In the genomic region with DNA sequence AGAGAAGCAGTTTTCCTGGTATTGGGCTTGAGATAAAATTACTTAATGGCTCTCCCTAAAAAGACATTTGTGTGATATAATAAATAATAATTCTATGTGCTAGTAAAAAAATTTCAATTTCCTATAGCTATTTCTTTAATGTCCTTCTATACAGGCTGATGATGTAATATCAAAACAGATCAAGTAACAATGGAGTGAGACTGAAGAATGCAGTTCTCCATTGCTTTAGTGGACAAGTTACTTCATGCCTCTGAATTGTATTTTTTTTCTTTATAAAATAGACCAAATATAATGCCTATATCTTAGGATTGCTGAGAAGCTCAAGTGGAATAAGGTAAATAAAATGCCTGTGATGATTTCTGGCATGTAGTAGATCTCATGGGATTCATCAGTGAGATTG, we compare ENCODE assay signal across 14 cellular contexts. TPM values are rescaled to one million over a fixed set of nuclear protein-coding genes. Genes with fewer than 3 reads are reported as not detected.
DNase-seq lines count a peak whose midpoint lies in the region; ATAC-seq and TF ChIP-seq lines count a peak whose summit lies in the region.
"Had no signal": no experiment of that assay in that cellular context is flagged by ENCODE, and none has a peak within 500 bp of the region (broad histone marks: within the 10 kb centered on the region; RNA-seq: fewer than 3 reads in every experiment).

No MANE protein-coding gene starts in this region.

- peaks cover 0 to 15% (median 0%) of the 10 kb centered on the region in 11 donors for H3K9me3 ChIP-seq in heart right ventricle
- no peaks in the 10 kb centered on the region for H3K9me3 ChIP-seq in RWPE2 (ENCODE audit: severe bottlenecking)
- no peaks in the 10 kb centered on the region for H3K9me3 ChIP-seq in upper lobe of left lung

- DNase-seq in heart right ventricle (no peak), Right ventricle myocardium inferior (ENCODE audit: missing footprints) (no peak), RWPE2 (ENCODE audit: low spot score) (no peak), foreskin keratinocyte (peak; percentile 8 to 36), RKO (ENCODE audit: low spot score) (no peak), upper lobe of left lung (no peak)
- DNase-seq: ACHN; CD4-positive, CD25-positive, alpha-beta regulatory T cell; DMS53; GF-D8; H7 had no signal

- no peaks in the 10 kb centered on the region for H3K27me3 ChIP-seq in heart right ventricle
- H3K27me3 ChIP-seq in RWPE2 (ENCODE audit: insufficient read depth, poor library complexity, severe bottlenecking): no peaks in the 10 kb centered on the region
- peaks cover 6% of the 10 kb centered on the region for H3K27me3 ChIP-seq in foreskin keratinocyte
- H3K27me3 ChIP-seq in upper lobe of left lung: no peaks in the 10 kb centered on the region
- H3K27me3 ChIP-seq: BLaER1 treated with 17β-estradiol and CSF1 and Interleukin-3, amounts not matched to agents 10 nM and 100 nM had no signal

- ATAC-seq in heart right ventricle (no peak), Right ventricle myocardium inferior (no peak), RWPE2 (ENCODE audit: low read depth) (peak; percentile 77), foreskin keratinocyte (no peak), HG02973 (IDR thresholded peaks at IDR 0.05; ENCODE audit: unreplicated experiment) (no peak), upper lobe of left lung (ENCODE audit: low FRiP score in 2 of 2) (no peak)
- ATAC-seq: GM23338 had no signal

- TF ChIP-seq EP300 in upper lobe of left lung (IDR thresholded peaks at IDR 0.05): no peak

- no peak for TF ChIP-seq CTCF in heart right ventricle (IDR thresholded peaks at IDR 0.05)
- no peak for TF ChIP-seq CTCF in RWPE2 (IDR thresholded peaks at IDR 0.05; ENCODE audit: poor library complexity, severe bottlenecking)
- TF ChIP-seq CTCF in foreskin keratinocyte (conservative IDR thresholded peaks at IDR 0.05): no peak
- no peak for TF ChIP-seq CTCF in upper lobe of left lung (IDR thresholded peaks at IDR 0.05)

- intact Hi-C loops in heart right ventricle (cut with DNase I): loop anchor here in 2 of 10 donors (5.0 to 10.0 kb wide), 2 partner anchors 37 to 89 kb away; a partner anchor contains a TSS
- intact Hi-C loops in Right ventricle myocardium inferior (cut with DNase I): no loop called here

- H3K4me3 ChIP-seq in heart right ventricle (no peak overlapping the region), RWPE2 (ENCODE audit: severe bottlenecking) (no peak overlapping the region), upper lobe of left lung (no peak overlapping the region)
- H3K4me3 ChIP-seq: BLaER1 treated with 17β-estradiol and CSF1 and Interleukin-3, amounts not matched to agents 10 nM and 100 nM; GM23338 had no signal

- TF ChIP-seq POLR2A in upper lobe of left lung (IDR thresholded peaks at IDR 0.05): no peak

- H3K27ac ChIP-seq in heart right ventricle (peak overlapping the region in 8 of 10 donors; percentile 34 to 96 (median 64)), RWPE2 (ENCODE audit: poor library complexity, severe bottlenecking) (no peak overlapping the region), foreskin keratinocyte (no peak overlapping the region), upper lobe of left lung (no peak overlapping the region)
- H3K27ac ChIP-seq: BLaER1 treated with 17β-estradiol and CSF1 and Interleukin-3, amounts not matched to agents 10 nM and 100 nM had no signal

- H3K36me3 ChIP-seq in heart right ventricle: no peaks in the 10 kb centered on the region
- no peaks in the 10 kb centered on the region for H3K36me3 ChIP-seq in RWPE2 (ENCODE audit: low read depth)
- no peaks in the 10 kb centered on the region for H3K36me3 ChIP-seq in upper lobe of left lung
- H3K36me3 ChIP-seq: BLaER1 treated with 17β-estradiol and CSF1 and Interleukin-3, amounts not matched to agents 10 nM and 100 nM had no signal

- peaks cover 7 to 60% (median 24%) of the 10 kb centered on the region in 9 donors for H3K4me1 ChIP-seq in heart right ventricle
- peaks cover 7% of the 10 kb centered on the region for H3K4me1 ChIP-seq in RWPE2 (ENCODE audit: insufficient read depth, poor library complexity, severe bottlenecking)
- no peaks in the 10 kb centered on the region for H3K4me1 ChIP-seq in foreskin keratinocyte
- H3K4me1 ChIP-seq in upper lobe of left lung: no peaks in the 10 kb centered on the region

RNA-seq across cellular contexts. Expression of a gene that starts 35.6 kb away (rescaled TPM):
- total RNA-seq in heart right ventricle: 10 to 100 TPM; 14.4 to 45.8 (median 21.6) TPM
- polyA plus RNA-seq in heart right ventricle: 10 to 100 TPM; 16.7 to 29.1 TPM
- 37.1 TPM for total RNA-seq in Right ventricle myocardium inferior
- total RNA-seq in foreskin keratinocyte: 4.2 and 5.1 TPM in 2 replicates
- polyA plus RNA-seq in foreskin keratinocyte: 1.9 and 2.0 TPM in 2 replicates
- 10 to 100 TPM in 4 of 6 donors, 1 to 10 TPM in 2; 6.3 to 29.4 (median 15.1) TPM for total RNA-seq in upper lobe of left lung
- polyA plus RNA-seq: CD4-positive, CD25-positive, alpha-beta regulatory T cell had no signal

Comparison
In these comparisons a context has a peak if more than half of its experiments do, and no peak if none do; other contexts are left out.
1. DNase-seq: peak in foreskin keratinocyte (2 of 2); none in heart right ventricle (0 of 2), Right ventricle myocardium inferior (single experiment), RWPE2 (single experiment), RKO (single experiment) and upper lobe of left lung (0 of 2).
2. H3K27ac ChIP-seq: peak in heart right ventricle (8 of 10); none in RWPE2 (single experiment), foreskin keratinocyte (single experiment) and upper lobe of left lung (0 of 4).